ENCODE assay signal across 1 cellular context in genomic region chr3:30578479-30578878, GRCh38.
TF ChIP-seq lines count a peak whose summit lies in the region.

No MANE protein-coding gene starts in this region.

TF ChIP-seq in HepG2, 621 proteins besides CTCF, POLR2A, EP300 and RAD21 (continued from another document and continues in another):
- TF ChIP-seq ZNF770 (CRISPR knock-in tag; IDR thresholded peaks at IDR 0.05) (no peak), SAFB2 (CRISPR knock-in tag; IDR thresholded peaks at IDR 0.05; ENCODE audit: borderline replicate concordance, low read depth) (no peak), NR3C1 (CRISPR knock-in tag; IDR thresholded peaks at IDR 0.05) (no peak), ZNF550 (CRISPR knock-in tag; IDR thresholded peaks at IDR 0.05; ENCODE audit: borderline replicate concordance) (no peak), MTA1 (CRISPR knock-in tag; IDR thresholded peaks at IDR 0.05; ENCODE audit: borderline replicate concordance) (no peak), ELF3 (CRISPR knock-in tag; IDR thresholded peaks at IDR 0.05) (no peak), ZNF44 (CRISPR knock-in tag; IDR thresholded peaks at IDR 0.05) (no peak), JARID2 (CRISPR knock-in tag; IDR thresholded peaks at IDR 0.05; ENCODE audit: insufficient replicate concordance) (no peak), ZNF639 (CRISPR knock-in tag; conservative IDR thresholded peaks at IDR 0.05) (no peak), ZNF335 (CRISPR knock-in tag; IDR thresholded peaks at IDR 0.05) (no peak), HOXA3 (CRISPR knock-in tag; IDR thresholded peaks at IDR 0.05) (no peak), TBX3 (IDR thresholded peaks at IDR 0.05; ENCODE audit: borderline replicate concordance) (no peak), SALL2 (CRISPR knock-in tag; IDR thresholded peaks at IDR 0.05) (no peak), HOMEZ (CRISPR knock-in tag; IDR thresholded peaks at IDR 0.05; ENCODE audit: low read depth) (peak; percentile 16; the same call in 1 of the 2 replicates), TAF1 (CRISPR knock-in tag; IDR thresholded peaks at IDR 0.05) (no peak), SP4 (CRISPR knock-in tag; IDR thresholded peaks at IDR 0.05) (no peak), ARNT (IDR thresholded peaks at IDR 0.05) (no peak), ARID5B (CRISPR knock-in tag; IDR thresholded peaks at IDR 0.05) (peak; percentile 5; the same call in 1 of the 2 replicates), ZC3H13 (CRISPR knock-in tag; IDR thresholded peaks at IDR 0.05) (no peak), PAXIP1 (CRISPR knock-in tag; conservative IDR thresholded peaks at IDR 0.05) (0 out of 2 replicates have a peak, but pooled peaks have one; percentile 20), ZBTB20 (CRISPR knock-in tag; IDR thresholded peaks at IDR 0.05; ENCODE audit: borderline replicate concordance, low read depth) (no peak), CENPT (CRISPR knock-in tag; IDR thresholded peaks at IDR 0.05; ENCODE audit: low read depth) (no peak), ELF1 (CRISPR knock-in tag; IDR thresholded peaks at IDR 0.05) (no peak), RFXAP (CRISPR knock-in tag; IDR thresholded peaks at IDR 0.05; ENCODE audit: borderline replicate concordance) (no peak), HNF1A (IDR thresholded peaks at IDR 0.05; ENCODE audit: low read depth) (peak; percentile 72), HNF1A (CRISPR knock-in tag; IDR thresholded peaks at IDR 0.05; ENCODE audit: borderline replicate concordance) (peak; percentile 81; the same call in 1 of the 2 replicates), ZNF768 (CRISPR knock-in tag; IDR thresholded peaks at IDR 0.05) (no peak), TIGD3 (CRISPR knock-in tag; IDR thresholded peaks at IDR 0.05; ENCODE audit: borderline replicate concordance) (no peak), ATF4 (CRISPR knock-in tag; IDR thresholded peaks at IDR 0.05) (peak in 1 of 2 experiments; percentile 32; a peak in 1 of 4 replicates), PHB2 (IDR thresholded peaks at IDR 0.05; ENCODE audit: partially characterized antibody) (no peak), E2F1 (CRISPR knock-in tag; IDR thresholded peaks at IDR 0.05) (no peak), SMYD3 (CRISPR knock-in tag; IDR thresholded peaks at IDR 0.05) (no peak), SETDB1 (CRISPR knock-in tag; IDR thresholded peaks at IDR 0.05; ENCODE audit: borderline replicate concordance) (no peak), NR2C2 (CRISPR knock-in tag; IDR thresholded peaks at IDR 0.05; ENCODE audit: borderline replicate concordance) (no peak), ZNF678 (CRISPR knock-in tag; IDR thresholded peaks at IDR 0.05) (no peak), RARA (CRISPR knock-in tag; IDR thresholded peaks at IDR 0.05) (peak; percentile 81), ZNF670 (CRISPR knock-in tag; IDR thresholded peaks at IDR 0.05; ENCODE audit: borderline replicate concordance) (peak; percentile 92; the same call in 1 of the 2 replicates), ELK4 (CRISPR knock-in tag; IDR thresholded peaks at IDR 0.05; ENCODE audit: borderline replicate concordance) (no peak), PLRG1 (conservative IDR thresholded peaks at IDR 0.05) (no peak), ZNF274 (CRISPR knock-in tag; IDR thresholded peaks at IDR 0.05) (no peak), ZNF598 (CRISPR knock-in tag; IDR thresholded peaks at IDR 0.05; ENCODE audit: borderline replicate concordance) (no peak)
